8 cellular contexts compared by ENCODE assay signal in the genomic region with DNA sequence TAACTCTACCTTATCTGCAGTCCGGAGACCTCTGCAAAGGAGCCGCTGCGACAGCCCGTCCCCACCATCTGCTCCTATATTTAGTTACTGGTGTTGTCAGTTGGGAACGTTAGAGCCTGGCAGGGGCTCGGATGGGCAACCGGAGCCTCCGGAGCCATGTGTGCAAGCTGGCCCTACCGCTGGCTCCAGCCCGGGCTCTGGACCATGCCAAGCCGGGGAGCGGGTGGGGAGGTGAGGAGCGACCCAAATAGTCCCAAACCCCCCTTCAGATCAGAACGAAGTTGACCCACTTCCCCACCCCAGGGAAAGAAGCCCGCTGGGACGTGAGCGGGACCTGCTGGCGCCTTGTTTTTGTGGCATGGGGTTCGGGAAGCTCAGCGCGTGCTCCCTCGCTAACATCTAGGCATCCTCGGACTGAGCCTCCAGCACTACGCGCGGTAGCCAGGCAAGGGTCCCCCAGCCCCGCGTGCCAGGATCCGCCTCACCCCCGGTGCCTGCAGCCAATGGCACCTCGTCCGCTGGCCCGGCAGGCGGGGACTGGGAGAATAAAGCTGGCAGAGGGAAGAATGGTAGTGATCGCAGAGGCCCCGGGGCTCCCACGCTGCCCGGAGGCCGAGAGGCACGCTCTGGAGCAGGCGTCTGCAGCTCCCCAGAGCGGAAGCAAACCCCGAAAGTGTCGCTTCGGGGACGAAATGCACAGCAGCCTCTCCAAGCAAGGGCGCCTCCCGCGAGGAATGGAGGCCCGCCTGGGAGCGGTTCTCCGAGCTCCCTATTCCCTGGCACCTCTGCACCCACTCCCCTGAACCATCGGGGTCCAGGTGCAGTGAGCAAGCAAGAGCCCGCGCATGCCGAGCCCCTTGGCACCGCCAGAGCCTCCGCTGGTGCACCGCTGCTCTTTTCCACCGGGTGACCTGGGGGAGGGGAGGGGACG. TPM values are rescaled to one million over a fixed set of nuclear protein-coding genes. Genes with fewer than 3 reads are reported as not detected.
DNase-seq lines count a peak whose midpoint lies in the region; ATAC-seq, FAIRE-seq and TF ChIP-seq lines count a peak whose summit lies in the region.

No MANE protein-coding gene starts in this region.

- in situ Hi-C loops in K562 (cut with MboI) (no loop called here), KBM-7 (cut with MboI; ENCODE audit: low pct_unique_long_range_greater_than_20kb, low sequenced_read_pairs) (no loop called here)

- intact Hi-C loops in CD4-positive, alpha-beta T cell (cut with DNase I, micrococcal nuclease), result loop anchor here in 1 of 2 experiments (1.0 kb wide), 1 partner anchor 21 kb away; no protein-coding TSS in a partner anchor
- intact Hi-C loops in PC-9 (cut with micrococcal nuclease; ENCODE audit: unreplicated experiment) (no loop called here), K562 (cut with micrococcal nuclease) (loop anchor here (2.0 to 5.0 kb wide), 3 partner anchors 23 to 159 kb away; partner anchors contain the start of gene EIF4EBP2), sigmoid colon (cut with DNase I) (loop anchor here (2.0 kb wide), 1 partner anchor 23 kb away; the partner anchor contains the start of gene EIF4EBP2)

- peak in 6 of 10 experiments; percentile 3 to 47 (median 20) for DNase-seq in CD4-positive, alpha-beta T cell
- DNase-seq in GM19239 (ENCODE audit: insufficient read length, low spot score) (peak; percentile 68), PC-9 (peak in 1 of 2 experiments; percentile 52), K562 (ENCODE audit: extremely low read depth in 1 of 4, low spot score in 3 of 4) (peak; percentile 45 to 72 (median 59)), iPS DF 6.9 (ENCODE audit: low read depth, low spot score) (no peak), sigmoid colon (peak; percentile 81), KBM-7 (no peak)

- CTCF ChIA-PET in CD4-positive, alpha-beta T cell (lab: Charles Lee), result interaction anchor here (0.8 to 1.7 kb wide), 6 partner anchors 11 to 235 kb away, joined by 3 to 6 read pairs (median 3); partner anchors contain the start of genes EIF4EBP2 and TYSND1
- CTCF ChIA-PET in PC-9 (lab: Charles Lee) (interaction anchor here (0.6 to 0.7 kb wide), 2 partner anchors 23 to 265 kb away, joined by 3 read pairs; no protein-coding TSS in a partner anchor), K562 (lab: Yijun Ruan, JAX; ENCODE audit: low intra/inter-chr PET ratio) (no interaction called here)

- peak in 1 of 2 experiments; percentile 8; a peak in 1 of 4 replicates for TF ChIP-seq RAD21 in K562 (CRISPR knock-in tag; conservative IDR thresholded peaks at IDR 0.05 in 1 of 2, IDR thresholded peaks at IDR 0.05 in 1 of 2)

- no peaks in the 10 kb centered on the region for H3K9me3 ChIP-seq in CD4-positive, alpha-beta T cell (ENCODE audit: control insufficient read depth, low read length)
- H3K9me3 ChIP-seq in PC-9 (ENCODE audit: insufficient read depth, low read depth), result no peaks in the 10 kb centered on the region
- peaks cover 6% of the 10 kb centered on the region for H3K9me3 ChIP-seq in K562 (replicated peaks; ENCODE audit: control insufficient read depth, insufficient read depth, low read depth, low read length)
- H3K9me3 ChIP-seq in iPS DF 6.9 (ENCODE audit: control insufficient read depth, insufficient read depth, low read length), result no peaks in the 10 kb centered on the region
- H3K9me3 ChIP-seq in sigmoid colon, result no peaks in the 10 kb centered on the region

- POLR2A ChIA-PET in CD4-positive, alpha-beta T cell (lab: Charles Lee), result interaction anchor here (0.7 to 2.3 kb wide), 9 partner anchors 8 to 162 kb away, joined by 3 to 23 read pairs (median 3); partner anchors contain the start of genes EIF4EBP2 and PPA1
- POLR2A ChIA-PET in PC-9 (lab: Charles Lee; ENCODE audit: unreplicated experiment), result interaction anchor here (0.5 to 0.6 kb wide), 2 partner anchors 18 to 235 kb away, joined by 3 to 9 read pairs; partner anchors contain the start of gene TYSND1
- POLR2A ChIA-PET in K562 (lab: Yijun Ruan, JAX), result interaction anchor here (0.7 kb wide), 2 partner anchors 15 to 116 kb away, joined by 3 to 7 read pairs; no protein-coding TSS in a partner anchor

- peak overlapping the region; percentile 91 for H3K4me3 Mint-ChIP-seq in CD4-positive, alpha-beta T cell

- peaks cover 11% of the 10 kb centered on the region for H3K4me1 Mint-ChIP-seq in CD4-positive, alpha-beta T cell (ENCODE audit: low read depth)

- H3K9me2 ChIP-seq in PC-9 (ENCODE audit: insufficient read depth), result no peaks in the 10 kb centered on the region

- no peaks in the 10 kb centered on the region for H3K9me1 ChIP-seq in K562 (ENCODE audit: control insufficient read depth, insufficient read depth, low read length)

- WGBS in K562 (ENCODE audit: insufficient coverage, low coverage, missing lambda C conversion rate), result 15% methylated on average over 56 of the region's 61 CpGs
- no CpG with 5 or more reads among the region's 61 CpGs for WGBS in iPS DF 6.9 (ENCODE audit: insufficient coverage, insufficient read length)
- WGBS in sigmoid colon, 2 donors, result 2 to 5% methylated on average over 61 of the region's 61 CpGs

- TF ChIP-seq EP300 in K562 (IDR thresholded peaks at IDR 0.05; ENCODE audit: low read length) (no peak), sigmoid colon (IDR thresholded peaks at IDR 0.05) (no peak)

- peaks cover 35% of the 10 kb centered on the region for H3F3A ChIP-seq in PC-9 (ENCODE audit: insufficient read depth, low read depth)

- no peaks in the 10 kb centered on the region for H3K27me3 ChIP-seq in CD4-positive, alpha-beta T cell (ENCODE audit: control insufficient read depth, insufficient read depth, low read length)
- H3K27me3 ChIP-seq in PC-9 (ENCODE audit: insufficient read depth, low read depth) (no peaks in the 10 kb centered on the region), K562 (ENCODE audit: control insufficient read depth in 2 of 2, insufficient read depth in 2 of 2, low read length in 2 of 2) (no peaks in the 10 kb centered on the region), iPS DF 6.9 (ENCODE audit: control insufficient read depth, insufficient read depth, low read length) (no peaks in the 10 kb centered on the region), sigmoid colon (no peaks in the 10 kb centered on the region)

- peak overlapping the region; percentile 62 to 98 for H3K9ac ChIP-seq in K562 (ENCODE audit: insufficient read depth in 1 of 2, low read depth in 2 of 2, low read length in 2 of 2)

- peaks cover 12% of the 10 kb centered on the region for H3K79me2 ChIP-seq in PC-9 (ENCODE audit: low read depth)
- no peaks in the 10 kb centered on the region; the same call in 2 of the 3 replicates for H3K79me2 ChIP-seq in K562 (ENCODE audit: control insufficient read depth, insufficient read depth, low read length)

- H3K4me1 ChIP-seq in PC-9 (replicated peaks; ENCODE audit: insufficient read depth) (peaks cover 29% of the 10 kb centered on the region), K562 (replicated peaks in 1 of 2; ENCODE audit: control insufficient read depth in 2 of 2, insufficient read depth in 2 of 2, low read length in 2 of 2) (peaks cover 12 to 22% of the 10 kb centered on the region in 2 experiments; a peak in 4 of 5 replicates), iPS DF 6.9 (ENCODE audit: control insufficient read depth, insufficient read depth, low read length) (peaks cover 2% of the 10 kb centered on the region; the same call in 1 of the 2 replicates), sigmoid colon (peaks cover 0 to 37% (median 34%) of the 10 kb centered on the region in 4 donors)

- H3K4me2 ChIP-seq in PC-9 (peak overlapping the region; percentile 94), K562 (ENCODE audit: insufficient read depth, low read length) (peak overlapping the region; percentile 96)

- no peak for FAIRE-seq in GM19239 (lab: Jason Lieb, UNC)
- FAIRE-seq in K562 (lab: Jason Lieb, UNC), result no peak

- TSS peak; percentile 38 for BruUV-seq in PC-9 (replicated peaks; lab: Mats Ljungman, UMichigan)
- TSS peak; percentile 69 for BruUV-seq in K562 (replicated peaks; lab: Mats Ljungman, UMichigan)

- no peaks in the 10 kb centered on the region for H3K36me3 ChIP-seq in PC-9 (ENCODE audit: low read depth)
- H3K36me3 ChIP-seq in K562 (ENCODE audit: control insufficient read depth, insufficient read depth, low read length), result no peaks in the 10 kb centered on the region
- no peaks in the 10 kb centered on the region for H3K36me3 ChIP-seq in iPS DF 6.9 (ENCODE audit: control insufficient read depth, insufficient read depth, low read length)
- H3K36me3 ChIP-seq in sigmoid colon, result no peaks in the 10 kb centered on the region

- TF ChIP-seq POLR2A in K562 (conservative IDR thresholded peaks at IDR 0.05) (no peak), sigmoid colon (IDR thresholded peaks at IDR 0.05) (no peak)

- no peaks in the 10 kb centered on the region for H3K27me3 Mint-ChIP-seq in CD4-positive, alpha-beta T cell

- ATAC-seq in CD4-positive, alpha-beta T cell (ENCODE audit: poor library complexity), result peak; percentile 37
- ATAC-seq in HG03280 (IDR thresholded peaks at IDR 0.05; ENCODE audit: unreplicated experiment) (peak; percentile 42), K562 (peak; percentile 51)

- H2AFZ ChIP-seq in PC-9 (peak overlapping the region; percentile 91), K562 (ENCODE audit: low read depth, low read length) (peak overlapping the region; percentile 96)

- no peak overlapping the region for H3K27ac Mint-ChIP-seq in CD4-positive, alpha-beta T cell

- no peak overlapping the region for H3K27ac ChIP-seq in CD4-positive, alpha-beta T cell (ENCODE audit: low read depth, low read length)
- H3K27ac ChIP-seq in PC-9, result no peak overlapping the region
- peak overlapping the region; percentile 31; the same call in 2 of the 3 replicates for H3K27ac ChIP-seq in K562 (ENCODE audit: extremely low read depth, low read depth, low read length)
- H3K27ac ChIP-seq in iPS DF 6.9 (ENCODE audit: low read length), result no peak overlapping the region
- peak overlapping the region; percentile 84 to 90 (median 88) for H3K27ac ChIP-seq in sigmoid colon

- no peaks in the 10 kb centered on the region for H3K36me3 Mint-ChIP-seq in CD4-positive, alpha-beta T cell (ENCODE audit: low read depth)

- H4K20me1 ChIP-seq in PC-9 (ENCODE audit: insufficient read depth) (no peaks in the 10 kb centered on the region), K562 (replicated peaks; ENCODE audit: control insufficient read depth, insufficient read depth, low read length) (no peaks in the 10 kb centered on the region)

- H3K9me3 Mint-ChIP-seq in CD4-positive, alpha-beta T cell, result no peaks in the 10 kb centered on the region

- H3K4me3 ChIP-seq in PC-9 (peak overlapping the region; percentile 89), K562 (peak overlapping the region; percentile 66), iPS DF 6.9 (ENCODE audit: low read length) (peak overlapping the region; percentile 69), sigmoid colon (peak overlapping the region; percentile 62 to 92 (median 84))

- TF ChIP-seq CTCF in CD4-positive, alpha-beta T cell (IDR thresholded peaks at IDR 0.05), result no peak
- TF ChIP-seq CTCF in PC-9 (conservative IDR thresholded peaks at IDR 0.05) (no peak), K562 (IDR thresholded peaks at IDR 0.05 in 2 of 3, conservative IDR thresholded peaks at IDR 0.05 in 1 of 3; ENCODE audit: insufficient read depth in 2 of 3, low read depth in 1 of 3, low read length in 3 of 3) (no peak), sigmoid colon (IDR thresholded peaks at IDR 0.05) (no peak)

RNA-seq across cellular contexts. Expression of gene LRRC20, which starts 0.7 kb away (rescaled TPM):
- 1 to 10 TPM; 1.6 to 1.8 TPM for total RNA-seq in CD4-positive, alpha-beta T cell
- 40.2 and 41.5 TPM in 2 replicates for total RNA-seq in PC-9 (2021)
- total RNA-seq in K562 (2011; cell fraction: chromatin; rRNA removed; ENCODE audit: low replicate concordance), result 4.7 and 10.3 TPM in 2 replicates
- total RNA-seq in K562 (2011; cell fraction: nucleolus; rRNA removed), result 9.0 and 9.3 TPM in 2 replicates
- total RNA-seq in K562 (2011; cell fraction: nucleoplasm; rRNA removed), result 6.5 and 7.2 TPM in 2 replicates
- total RNA-seq in K562 (2014; rRNA removed), result 9.8 and 14.3 TPM in 2 replicates
- 3.9 and 4.4 TPM in 2 replicates for total RNA-seq in K562 (2014; rRNA removed; fragmentation: Illumina TruSeq; extraction: Trizol)
- 8.6 and 10.1 TPM in 2 replicates for total RNA-seq in K562 (2015; rRNA removed; fragmentation: Illumina TruSeq; extraction: Trizol)
- total RNA-seq in K562 (2021), result 12.4 and 13.1 TPM in 2 replicates
- polyA plus RNA-seq in K562 (2011; rRNA removed), result 15.8 and 16.9 TPM in 2 replicates
- 28.2 and 31.1 TPM in 2 replicates for polyA plus RNA-seq in K562 (2011; cell fraction: cytosol; rRNA removed)
- 16.1 and 16.9 TPM in 2 replicates for polyA plus RNA-seq in K562 (2011; cell fraction: nucleus; rRNA removed)
- polyA plus RNA-seq in K562 (2012), result 11.8 and 17.5 TPM in 2 replicates
- polyA plus RNA-seq in K562 (2014; fragmentation: Illumina TruSeq; extraction: Trizol), result 14.2 and 16.7 TPM in 2 replicates
- polyA plus RNA-seq in K562 (2014; fragmentation: Nextera tagmentation; extraction: Ambion mirVana), result 1 to 10 TPM; 2.3 to 3.0 TPM
- 11.0 and 11.4 TPM in 2 replicates for polyA plus RNA-seq in K562 (2014; rRNA removed)
- 7.1 and 11.6 TPM in 2 replicates for polyA minus RNA-seq in K562 (2011; rRNA and poly(A)+ RNA removed)
- polyA minus RNA-seq in K562 (2011; cell fraction: cytosol; rRNA and poly(A)+ RNA removed), result 4.1 and 5.0 TPM in 2 replicates
- polyA minus RNA-seq in K562 (2011; cell fraction: nucleus; rRNA and poly(A)+ RNA removed), result 4.6 and 6.2 TPM in 2 replicates
- total RNA-seq in sigmoid colon, result 10 to 100 TPM in 3 of 4 donors, 1 to 10 TPM in 1; 9.9 to 22.4 (median 18.7) TPM
- polyA plus RNA-seq in sigmoid colon, result 10 to 100 TPM in 1 of 3 donors, 1 to 10 TPM in 2; 1.2 to 12.2 (median 3.2) TPM

RNA-seq across cellular contexts. Expression of gene EIF4EBP2, which starts 22.2 kb away (rescaled TPM):
- 10 to 100 TPM; 21.4 to 22.6 TPM for total RNA-seq in CD4-positive, alpha-beta T cell
- total RNA-seq in PC-9 (2021) (57.4 and 80.3 TPM in 2 replicates), K562 (2014; rRNA removed) (18.3 and 24.5 TPM in 2 replicates), K562 (2014; rRNA removed; fragmentation: Illumina TruSeq; extraction: Trizol) (46.5 and 54.1 TPM in 2 replicates), K562 (2015; rRNA removed; fragmentation: Illumina TruSeq; extraction: Trizol) (38.1 and 39.4 TPM in 2 replicates), K562 (2021) (54.1 and 61.8 TPM in 2 replicates), sigmoid colon (10 to 100 TPM; 67.1 to 76.0 (median 72.6) TPM)
- 14.7 and 24.0 TPM in 2 replicates for total RNA-seq in K562 (2011; cell fraction: chromatin; rRNA removed; ENCODE audit: low replicate concordance)
- 12.2 and 12.6 TPM in 2 replicates for total RNA-seq in K562 (2011; cell fraction: nucleolus; rRNA removed)
- 24.9 and 39.0 TPM in 2 replicates for total RNA-seq in K562 (2011; cell fraction: nucleoplasm; rRNA removed)
- polyA plus RNA-seq in K562 (2011; rRNA removed) (34.9 and 38.3 TPM in 2 replicates), K562 (2014; fragmentation: Illumina TruSeq; extraction: Trizol) (57.4 and 67.5 TPM in 2 replicates), K562 (2014; fragmentation: Nextera tagmentation; extraction: Ambion mirVana) (10 to 100 TPM; 16.1 to 25.5 TPM), K562 (2014; rRNA removed) (27.5 and 31.3 TPM in 2 replicates), sigmoid colon (100 to 1,000 TPM in 1 of 3 donors, 10 to 100 TPM in 2; 34.7 to 102 (median 76.3) TPM)
- polyA plus RNA-seq in K562 (2011; cell fraction: cytosol; rRNA removed), result 16.6 and 34.9 TPM in 2 replicates
- 12.7 and 16.0 TPM in 2 replicates for polyA plus RNA-seq in K562 (2011; cell fraction: nucleus; rRNA removed)
- polyA plus RNA-seq in K562 (2012), result 46.6 and 46.7 TPM in 2 replicates
- polyA minus RNA-seq in K562 (2011; rRNA and poly(A)+ RNA removed), result 58.4 and 64.6 TPM in 2 replicates
- polyA minus RNA-seq in K562 (2011; cell fraction: cytosol; rRNA and poly(A)+ RNA removed), result 32.8 and 50.2 TPM in 2 replicates
- 5.9 and 11.8 TPM in 2 replicates for polyA minus RNA-seq in K562 (2011; cell fraction: nucleus; rRNA and poly(A)+ RNA removed)

RNA-seq across cellular contexts. Expression of gene NODAL, which starts 59.7 kb away (rescaled TPM):
- total RNA-seq in CD4-positive, alpha-beta T cell, result not detected
- total RNA-seq in PC-9 (2021), result not detected in 2 replicates
- total RNA-seq in K562 (2011; cell fraction: chromatin; rRNA removed; ENCODE audit: low replicate concordance), result not detected in 2 replicates
- total RNA-seq in K562 (2011; cell fraction: nucleolus; rRNA removed), result not detected in 2 replicates
- not detected in 2 replicates for total RNA-seq in K562 (2011; cell fraction: nucleoplasm; rRNA removed)
- total RNA-seq in K562 (2014; rRNA removed), result not detected in 2 replicates
- total RNA-seq in K562 (2014; rRNA removed; fragmentation: Illumina TruSeq; extraction: Trizol), result not detected in 2 replicates
- not detected in 2 replicates for total RNA-seq in K562 (2015; rRNA removed; fragmentation: Illumina TruSeq; extraction: Trizol)
- not detected in 2 replicates for total RNA-seq in K562 (2021)
- not detected in 2 replicates for polyA plus RNA-seq in K562 (2011; rRNA removed)
- polyA plus RNA-seq in K562 (2011; cell fraction: cytosol; rRNA removed), result not detected in 2 replicates
- polyA plus RNA-seq in K562 (2011; cell fraction: nucleus; rRNA removed), result not detected in 2 replicates
- polyA plus RNA-seq in K562 (2012), result not detected in 2 replicates
- polyA plus RNA-seq in K562 (2014; fragmentation: Illumina TruSeq; extraction: Trizol), result not detected in 2 replicates
- not detected for polyA plus RNA-seq in K562 (2014; fragmentation: Nextera tagmentation; extraction: Ambion mirVana)
- polyA plus RNA-seq in K562 (2014; rRNA removed), result not detected in 2 replicates
- not detected in 2 replicates for polyA minus RNA-seq in K562 (2011; rRNA and poly(A)+ RNA removed)
- polyA minus RNA-seq in K562 (2011; cell fraction: cytosol; rRNA and poly(A)+ RNA removed), result not detected in 2 replicates
- not detected in 2 replicates for polyA minus RNA-seq in K562 (2011; cell fraction: nucleus; rRNA and poly(A)+ RNA removed)
- total RNA-seq in sigmoid colon, result not detected
- polyA plus RNA-seq in sigmoid colon, result not detected

Comparison
In these comparisons a context has a peak if more than half of its experiments do, and no peak if none do; other contexts are left out.
1. DNase-seq: peak in CD4-positive, alpha-beta T cell (6 of 10), GM19239 (single experiment), K562 (4 of 4) and sigmoid colon (single experiment); none in iPS DF 6.9 (single experiment) and KBM-7 (single experiment).
2. H3K27ac ChIP-seq: peak in K562 (single experiment) and sigmoid colon (4 of 4); none in CD4-positive, alpha-beta T cell (single experiment), PC-9 (single experiment) and iPS DF 6.9 (single experiment).
3. Peak in every context shown above with its lines, with median percentiles within 50 percentile points of each other: ATAC-seq and H3K4me3 ChIP-seq.